13 cellular contexts compared by ENCODE assay signal in genomic region chr16:70419384-70420327, GRCh38. TPM values are rescaled to one million over a fixed set of nuclear protein-coding genes. Genes with fewer than 3 reads are reported as not detected.
A peak's percentile ranks its signal among the peaks of the same experiment; 100 is the strongest.
DNase-seq lines count a peak whose midpoint lies in the region; ATAC-seq and TF ChIP-seq lines count a peak whose summit lies in the region.
"Had no signal": no experiment of that assay in that cellular context is flagged by ENCODE, and none has a peak within 500 bp of the region (broad histone marks: within the 10 kb centered on the region; RNA-seq: fewer than 3 reads in every experiment).

No MANE protein-coding gene starts in this region.

- peaks cover 31% of the 10 kb centered on the region for H3K4me1 Mint-ChIP-seq in activated CD8-positive, alpha-beta memory T cell treated with anti-CD3 and anti-CD28 coated beads, Interleukin-2, amount 10 ng/mL, durations not matched to agents 7 days and 5 days
- H3K4me1 Mint-ChIP-seq in central memory CD8-positive, alpha-beta T cell = peaks cover 47% of the 10 kb centered on the region
- H3K4me1 Mint-ChIP-seq in progenitor cell of endocrine pancreas (ENCODE audit: low read depth) = peaks cover 42% of the 10 kb centered on the region

- H3K79me2 ChIP-seq in OCI-LY3 (ENCODE audit: low read length) = peaks cover 90% of the 10 kb centered on the region

- H3K27ac ChIP-seq in OCI-LY3 (ENCODE audit: low read length) = no peak overlapping the region
- H3K27ac ChIP-seq: adrenal gland, colonic mucosa, sigmoid colon had no signal

- peak overlapping the region; percentile 72 for H3K27ac Mint-ChIP-seq in activated CD8-positive, alpha-beta memory T cell treated with anti-CD3 and anti-CD28 coated beads, Interleukin-2, amount 10 ng/mL, durations not matched to agents 7 days and 5 days
- H3K27ac Mint-ChIP-seq in central memory CD8-positive, alpha-beta T cell (ENCODE audit: low read depth) = peak overlapping the region; percentile 61
- peak overlapping the region; percentile 85 for H3K27ac Mint-ChIP-seq in progenitor cell of endocrine pancreas

- H3K4me2 ChIP-seq in OCI-LY3 (ENCODE audit: low read length) = peak overlapping the region; percentile 47

- peaks cover 52% of the 10 kb centered on the region for H3K4me1 ChIP-seq in OCI-LY3 (ENCODE audit: low read length)

- no peaks in the 10 kb centered on the region for H3K9me3 ChIP-seq in OCI-LY3 (ENCODE audit: insufficient read depth, low read length)
- H3K9me3 ChIP-seq: adrenal gland, colonic mucosa, sigmoid colon had no signal

- H3K9ac ChIP-seq in OCI-LY3 (ENCODE audit: low read length) = no peak overlapping the region

- ATAC-seq in activated CD8-positive, alpha-beta memory T cell treated with anti-CD3 and anti-CD28 coated beads, Interleukin-2, amount 10 ng/mL, durations not matched to agents 7 days and 5 days = no peak
- ATAC-seq in central memory CD8-positive, alpha-beta T cell (replicated peaks; ENCODE audit: extremely low read depth, poor library complexity, severe bottlenecking) = no peak
- ATAC-seq in HG03571 (IDR thresholded peaks at IDR 0.05; ENCODE audit: unreplicated experiment) (no peak), GM18498 (IDR thresholded peaks at IDR 0.05; ENCODE audit: unreplicated experiment) (no peak)
- ATAC-seq: esophagus mucosa had no signal

- no peak for TF ChIP-seq CTCF in OCI-LY3 (IDR thresholded peaks at IDR 0.05; ENCODE audit: low read depth, low read length)
- TF ChIP-seq CTCF in progenitor cell of endocrine pancreas (IDR thresholded peaks at IDR 0.05; ENCODE audit: unreplicated experiment) = no peak

- peaks cover 1% of the 10 kb centered on the region for H3K36me3 Mint-ChIP-seq in activated CD8-positive, alpha-beta memory T cell treated with anti-CD3 and anti-CD28 coated beads, Interleukin-2, amount 10 ng/mL, durations not matched to agents 7 days and 5 days
- H3K36me3 Mint-ChIP-seq in central memory CD8-positive, alpha-beta T cell (ENCODE audit: insufficient read depth) = peaks cover 2% of the 10 kb centered on the region
- peaks cover 5% of the 10 kb centered on the region for H3K36me3 Mint-ChIP-seq in progenitor cell of endocrine pancreas (ENCODE audit: insufficient read depth)

- H3K4me3 ChIP-seq in OCI-LY3 (ENCODE audit: low read length) = no peak overlapping the region
- H3K4me3 ChIP-seq: adrenal gland, colonic mucosa, sigmoid colon had no signal

- H4K20me1 ChIP-seq in OCI-LY3 (ENCODE audit: insufficient read depth, low read length) = peaks cover 84% of the 10 kb centered on the region

- no peaks in the 10 kb centered on the region for H3K9me3 Mint-ChIP-seq in activated CD8-positive, alpha-beta memory T cell treated with anti-CD3 and anti-CD28 coated beads, Interleukin-2, amount 10 ng/mL, durations not matched to agents 7 days and 5 days (ENCODE audit: low read depth)
- H3K9me3 Mint-ChIP-seq in central memory CD8-positive, alpha-beta T cell = no peaks in the 10 kb centered on the region
- no peaks in the 10 kb centered on the region for H3K9me3 Mint-ChIP-seq in progenitor cell of endocrine pancreas (ENCODE audit: low read depth)

- CTCF ChIA-PET in activated CD8-positive, alpha-beta memory T cell treated with anti-CD3 and anti-CD28 coated beads, Interleukin-2, amount 10 ng/mL, durations not matched to agents 7 days and 5 days (lab: Charles Lee) = interaction anchor here (1.3 kb wide), 1 partner anchor 11 kb away, joined by 3 read pairs; no protein-coding TSS in a partner anchor

- H3K27me3 Mint-ChIP-seq in activated CD8-positive, alpha-beta memory T cell treated with anti-CD3 and anti-CD28 coated beads, Interleukin-2, amount 10 ng/mL, durations not matched to agents 7 days and 5 days = no peaks in the 10 kb centered on the region
- H3K27me3 Mint-ChIP-seq in central memory CD8-positive, alpha-beta T cell = no peaks in the 10 kb centered on the region
- no peaks in the 10 kb centered on the region for H3K27me3 Mint-ChIP-seq in progenitor cell of endocrine pancreas

- no peaks in the 10 kb centered on the region for H3K27me3 ChIP-seq in OCI-LY3 (ENCODE audit: low read depth, low read length)
- H3K27me3 ChIP-seq: adrenal gland, colonic mucosa, sigmoid colon had no signal

- H3K4me3 Mint-ChIP-seq in activated CD8-positive, alpha-beta memory T cell treated with anti-CD3 and anti-CD28 coated beads, Interleukin-2, amount 10 ng/mL, durations not matched to agents 7 days and 5 days = no peak overlapping the region
- H3K4me3 Mint-ChIP-seq in central memory CD8-positive, alpha-beta T cell = peak overlapping the region; percentile 4
- no peak overlapping the region for H3K4me3 Mint-ChIP-seq in progenitor cell of endocrine pancreas (ENCODE audit: low read depth)

- H2AFZ ChIP-seq in OCI-LY3 (ENCODE audit: low read depth, low read length) = no peak overlapping the region

- peaks cover 16% of the 10 kb centered on the region for H3K36me3 ChIP-seq in OCI-LY3 (replicated peaks; ENCODE audit: low read depth, low read length)
- H3K36me3 ChIP-seq: adrenal gland, colonic mucosa had no signal

- no peak for DNase-seq in activated CD8-positive, alpha-beta memory T cell treated with anti-CD3 and anti-CD28 coated beads, Interleukin-2, amount 10 ng/mL, durations not matched to agents 7 days and 5 days
- DNase-seq in activated CD8-positive, alpha-beta memory T cell treated with anti-CD3 and anti-CD28 coated beads, Interleukin-2, amount 50 U/mL, for 4 hours = no peak
- no peak for DNase-seq in central memory CD8-positive, alpha-beta T cell (ENCODE audit: low spot score in 2 of 2)
- no peak for DNase-seq in progenitor cell of endocrine pancreas (ENCODE audit: low spot score, unreplicated experiment)
- no peak for DNase-seq in NCI-H2081 (lab: John Stamatoyannopoulos, UW)
- DNase-seq: adrenal gland, colonic mucosa, SHP77 treated with DMSO at 0.1 percent for 48 hours, sigmoid colon had no signal

RNA-seq across cellular contexts. Expression of gene ST3GAL2, which starts 19.2 kb away (rescaled TPM):
- 10 to 100 TPM; 23.6 to 34.2 TPM for total RNA-seq in activated CD8-positive, alpha-beta memory T cell treated with anti-CD3 and anti-CD28 coated beads, Interleukin-2, amount 10 ng/mL, durations not matched to agents 7 days and 5 days
- total RNA-seq in progenitor cell of endocrine pancreas = 29.2 and 37.8 TPM in 2 replicates

RNA-seq across cellular contexts. Expression of gene FCSK, which starts 34.7 kb away (rescaled TPM):
- 10 to 100 TPM; 17.8 to 20.9 TPM for total RNA-seq in activated CD8-positive, alpha-beta memory T cell treated with anti-CD3 and anti-CD28 coated beads, Interleukin-2, amount 10 ng/mL, durations not matched to agents 7 days and 5 days
- 18.8 and 21.1 TPM in 2 replicates for total RNA-seq in progenitor cell of endocrine pancreas
